In genomic region chr2:46666044-46666662, GRCh38 we compare ENCODE assay signal across 16 cellular contexts. TPM values are rescaled to one million over a fixed set of nuclear protein-coding genes. Genes with fewer than 3 reads are reported as not detected.
A peak's percentile ranks its signal among the peaks of the same experiment; 100 is the strongest.
DNase-seq lines count a peak whose midpoint lies in the region; ATAC-seq and TF ChIP-seq lines count a peak whose summit lies in the region.
"Had no signal": no experiment of that assay in that cellular context is flagged by ENCODE, and none has a peak within 500 bp of the region (broad histone marks: within the 10 kb centered on the region; RNA-seq: fewer than 3 reads in every experiment).

No MANE protein-coding gene starts in this region.

- H3K4me3 ChIP-seq in adipocyte (ENCODE audit: low read length), result peak overlapping the region; percentile 2
- H3K4me3 ChIP-seq in muscle layer of colon (ENCODE audit: low read depth in 1 of 2, low read length in 2 of 2), result no peak overlapping the region
- H3K4me3 ChIP-seq in uterus, result no peak overlapping the region
- H3K4me3 ChIP-seq: PC-9, stomach had no signal

- H3K27me3 ChIP-seq in adipocyte (replicated peaks; ENCODE audit: control insufficient read depth, insufficient read depth, low read length) (no peaks in the 10 kb centered on the region), muscle layer of colon (ENCODE audit: control insufficient read depth in 1 of 2, insufficient read depth in 2 of 2, low read length in 2 of 2) (no peaks in the 10 kb centered on the region), uterus (no peaks in the 10 kb centered on the region)
- H3K27me3 ChIP-seq: stomach had no signal

- no peaks in the 10 kb centered on the region for H3K36me3 ChIP-seq in adipocyte (ENCODE audit: control insufficient read depth, insufficient read depth, low read length, severe bottlenecking)
- H3K36me3 ChIP-seq in muscle layer of colon (ENCODE audit: insufficient read depth, low read length), result no peaks in the 10 kb centered on the region
- no peaks in the 10 kb centered on the region for H3K36me3 ChIP-seq in uterus
- H3K36me3 ChIP-seq: stomach had no signal

- H3K27ac ChIP-seq in muscle layer of colon (ENCODE audit: low read depth, low read length) (peak overlapping the region; percentile 50), uterus (peak overlapping the region; percentile 35 to 64)
- H3K27ac ChIP-seq: PC-9 had no signal

- no peak for TF ChIP-seq CTCF in uterus (IDR thresholded peaks at IDR 0.05)

- intact Hi-C loops in uterus (cut with DNase I; ENCODE audit: low total_unique reads), result no loop called here

- no peak for TF ChIP-seq POLR2A in uterus (IDR thresholded peaks at IDR 0.05)
- no peak for TF ChIP-seq POLR2A in erythroblast (IDR thresholded peaks at IDR 0.05; ENCODE audit: low read length)

- H3K4me1 ChIP-seq in adipocyte (ENCODE audit: control insufficient read depth, insufficient read depth, low read length), result peaks cover 22% of the 10 kb centered on the region
- peaks cover 75% of the 10 kb centered on the region for H3K4me1 ChIP-seq in muscle layer of colon (ENCODE audit: insufficient read depth, low read length)
- H3K4me1 ChIP-seq in uterus, result peaks cover 10 to 11% of the 10 kb centered on the region in 2 donors

- DNase-seq in adipocyte (ENCODE audit: low read depth), result peak; percentile 53
- peak; percentile 21 for DNase-seq in globus pallidus (ENCODE audit: low spot score)
- peak; percentile 85 to 92 for DNase-seq in uterus
- DNase-seq in DMS153 (lab: John Stamatoyannopoulos, UW), result no peak
- no peak for DNase-seq in erythroblast (lab: John Stamatoyannopoulos, UW)
- DNase-seq: DMS79; hippocampal formation; Kasumi-1; naive thymus-derived CD4-positive, alpha-beta T cell; NCI-H1417 treated with DMSO at 0.1 percent for 48 hours; NCI-H345; PC-9; stimulated activated CD4-positive, alpha-beta T cell treated with anti-CD3 and anti-CD28 coated beads, Interleukin-15, amount 100 ng/mL, for 24 hours; stomach had no signal

- ATAC-seq in HG03378 (IDR thresholded peaks at IDR 0.05; ENCODE audit: unreplicated experiment), result no peak
- ATAC-seq: naive thymus-derived CD4-positive, alpha-beta T cell had no signal

- H3K9me3 ChIP-seq in adipocyte (ENCODE audit: control insufficient read depth, low read length), result no peaks in the 10 kb centered on the region
- H3K9me3 ChIP-seq in muscle layer of colon (ENCODE audit: low read length), result no peaks in the 10 kb centered on the region
- no peaks in the 10 kb centered on the region for H3K9me3 ChIP-seq in uterus
- H3K9me3 ChIP-seq: stomach had no signal

- H3K9ac ChIP-seq in adipocyte (ENCODE audit: low read length), result no peak overlapping the region
- H3K9ac ChIP-seq in muscle layer of colon (ENCODE audit: low read length), result no peak overlapping the region

RNA-seq across cellular contexts. Expression of gene SOCS5, which starts 32.9 kb away (rescaled TPM):
- total RNA-seq in uterus, result 100 to 1,000 TPM in 1 of 4 donors, 10 to 100 TPM in 3; 17.2 to 101 (median 52.6) TPM

RNA-seq across cellular contexts. Expression of gene CRIPT, which starts 49.1 kb away (rescaled TPM):
- 10 to 100 TPM in 3 of 4 donors, 1 to 10 TPM in 1; 6.9 to 26.9 (median 18.4) TPM for total RNA-seq in uterus

RNA-seq across cellular contexts. Expression of gene PIGF, which starts 49.3 kb away (rescaled TPM):
- 10 to 100 TPM in 3 of 4 donors, 1 to 10 TPM in 1; 3.3 to 38.0 (median 16.2) TPM for total RNA-seq in uterus

Comparison
In these comparisons a context has a peak if more than half of its experiments do, and no peak if none do; other contexts are left out.
1. DNase-seq: peak in adipocyte (single experiment), globus pallidus (single experiment) and uterus (2 of 2); none in DMS153 (single experiment) and erythroblast (0 of 2).